ENCODE assay signal across 26 cellular contexts in the genomic region with DNA sequence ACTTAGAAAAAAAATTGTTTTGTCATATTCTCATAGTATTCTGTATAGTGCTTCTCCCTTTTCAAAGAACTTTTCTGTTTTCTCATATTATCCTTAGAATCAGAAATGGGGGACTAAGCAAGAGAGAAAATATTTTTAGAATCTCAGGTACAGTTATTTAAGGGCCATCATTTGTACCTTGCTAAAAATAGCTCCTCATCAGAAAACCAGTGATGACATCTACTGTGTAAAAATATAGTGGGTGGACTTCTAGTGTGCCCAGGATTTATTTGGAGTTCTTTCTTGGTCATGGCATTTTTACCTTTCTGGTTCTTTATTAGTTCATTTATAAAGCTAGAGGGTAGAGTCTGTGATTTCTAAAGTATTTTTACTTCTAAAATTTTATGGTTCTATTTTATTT.
"Had no signal": no experiment of that assay in that cellular context is flagged by ENCODE, and none has a peak within 500 bp of the region (broad histone marks: within the 10 kb centered on the region; RNA-seq: fewer than 3 reads in every experiment).

No MANE protein-coding gene starts in this region.

- H3K36me3 ChIP-seq: uterus had no signal

- H3K4me3 Mint-ChIP-seq: mesothelial cell of epicardium; naive thymus-derived CD4-positive, alpha-beta T cell; nephron progenitor cell; neural progenitor cell; stimulated activated effector memory CD8-positive, alpha-beta T cell treated with anti-CD3 and anti-CD28 coated beads, Interleukin-12 subunit alpha, Interleukin-12 subunit beta, amount 100 ng/mL, for 72 hours; stimulated activated naive CD8-positive, alpha-beta T cell treated with anti-CD3 and anti-CD28 coated beads, Interleukin-15, amount 100 ng/mL, for 72 hours; type B pancreatic cell had no signal

- H3K4me1 Mint-ChIP-seq: nephron progenitor cell; neural progenitor cell; stimulated activated naive CD8-positive, alpha-beta T cell treated with anti-CD3 and anti-CD28 coated beads, Interleukin-15, amount 100 ng/mL, for 72 hours had no signal

- ATAC-seq: lower lobe of right lung; naive thymus-derived CD4-positive, alpha-beta T cell; right cardiac atrium; sciatic nerve; stimulated activated effector memory CD8-positive, alpha-beta T cell treated with anti-CD3 and anti-CD28 coated beads, Interleukin-12 subunit alpha, Interleukin-12 subunit beta, amount 100 ng/mL, for 72 hours; stimulated activated naive CD8-positive, alpha-beta T cell treated with anti-CD3 and anti-CD28 coated beads, Interleukin-15, amount 100 ng/mL, for 72 hours had no signal

- H3K4me3 ChIP-seq: heart right ventricle, hepatocyte, lower lobe of right lung, neural progenitor cell, spleen, tibial nerve, uterus had no signal

- H3K27me3 Mint-ChIP-seq: naive thymus-derived CD4-positive, alpha-beta T cell; stimulated activated naive CD8-positive, alpha-beta T cell treated with anti-CD3 and anti-CD28 coated beads, Interleukin-15, amount 100 ng/mL, for 72 hours; type B pancreatic cell had no signal

- H3K27ac ChIP-seq: heart right ventricle, hepatocyte, lower lobe of right lung, neural progenitor cell, neutrophil, parathyroid adenoma, spleen, tibial nerve, uterus had no signal

- H3K27ac Mint-ChIP-seq: mesothelial cell of epicardium; naive thymus-derived CD4-positive, alpha-beta T cell; nephron progenitor cell; neural progenitor cell; stimulated activated effector memory CD8-positive, alpha-beta T cell treated with anti-CD3 and anti-CD28 coated beads, Interleukin-12 subunit alpha, Interleukin-12 subunit beta, amount 100 ng/mL, for 72 hours; stimulated activated naive CD8-positive, alpha-beta T cell treated with anti-CD3 and anti-CD28 coated beads, Interleukin-15, amount 100 ng/mL, for 72 hours; type B pancreatic cell had no signal

- H3K9me3 Mint-ChIP-seq: mesothelial cell of epicardium; naive thymus-derived CD4-positive, alpha-beta T cell; nephron progenitor cell; neural progenitor cell; stimulated activated effector memory CD8-positive, alpha-beta T cell treated with anti-CD3 and anti-CD28 coated beads, Interleukin-12 subunit alpha, Interleukin-12 subunit beta, amount 100 ng/mL, for 72 hours; stimulated activated naive CD8-positive, alpha-beta T cell treated with anti-CD3 and anti-CD28 coated beads, Interleukin-15, amount 100 ng/mL, for 72 hours; type B pancreatic cell had no signal

- DNase-seq: glutamatergic neuron; heart right ventricle; islet precursor cell; lower lobe of right lung; mammary epithelial cell; mesendoderm; naive thymus-derived CD4-positive, alpha-beta T cell; nephron progenitor cell; occipital lobe; right cardiac atrium; small intestine; spleen; stimulated activated CD4-positive, alpha-beta T cell treated with anti-CD3 and anti-CD28 coated beads, Interleukin-4, amount 100 ng/mL, for 24 hours; stimulated activated naive CD4-positive, alpha-beta T cell treated with Interleukin-2 at 50 U/mL for 16 hours; stimulated activated naive CD8-positive, alpha-beta T cell treated with anti-CD3 and anti-CD28 coated beads, Interleukin-15, amount 100 ng/mL, for 72 hours; substantia nigra; uterus had no signal

- H3K27me3 ChIP-seq: heart right ventricle, hepatocyte, neural progenitor cell, neutrophil, spleen, tibial nerve, uterus had no signal

- H3K9me3 ChIP-seq: heart right ventricle, lower lobe of right lung, neutrophil, spleen, tibial nerve, uterus had no signal

- H3K4me1 ChIP-seq: lower lobe of right lung, neural progenitor cell, parathyroid adenoma, spleen, uterus had no signal
